ENCODE assay signal across 7 cellular contexts in the genomic region with DNA sequence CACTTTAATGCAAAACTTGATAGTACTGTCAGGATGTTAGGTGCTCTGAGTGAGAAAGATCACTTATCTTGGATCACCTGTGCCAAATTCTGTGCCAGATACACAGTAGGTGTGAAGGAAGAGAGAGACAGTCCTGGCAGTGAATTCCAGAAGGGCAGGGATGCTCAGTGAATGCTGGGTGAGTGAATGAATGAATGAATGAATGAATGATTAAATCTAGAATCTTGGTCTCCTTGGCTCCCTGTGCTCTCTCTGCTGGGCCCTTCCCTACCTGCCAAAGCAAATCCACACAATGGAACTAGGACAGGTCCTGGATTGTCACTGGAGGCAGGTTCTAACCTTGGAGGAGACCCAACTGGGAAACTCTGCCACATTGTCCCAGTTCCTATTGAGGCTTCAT.
"Had no signal": no experiment of that assay in that cellular context is flagged by ENCODE, and none has a peak within 500 bp of the region (broad histone marks: within the 10 kb centered on the region; RNA-seq: fewer than 3 reads in every experiment).

No MANE protein-coding gene starts in this region.

- DNase-seq: IMR-90, KBM-7, KG1 had no signal

- ATAC-seq: HepG2 had no signal

- H3K9me3 Mint-ChIP-seq: IgD-negative memory B cell had no signal

- H3K4me3 Mint-ChIP-seq: IgD-negative memory B cell had no signal

- FAIRE-seq: HepG2, HTR-8/SVneo had no signal

- H3K27me3 Mint-ChIP-seq: IgD-negative memory B cell had no signal

- H3K4me1 Mint-ChIP-seq: IgD-negative memory B cell had no signal

- H3K27ac ChIP-seq: HL-60 had no signal

- H3K36me3 Mint-ChIP-seq: IgD-negative memory B cell had no signal
